Comparison of ENCODE assay signal across 15 cellular contexts in the genomic region with DNA sequence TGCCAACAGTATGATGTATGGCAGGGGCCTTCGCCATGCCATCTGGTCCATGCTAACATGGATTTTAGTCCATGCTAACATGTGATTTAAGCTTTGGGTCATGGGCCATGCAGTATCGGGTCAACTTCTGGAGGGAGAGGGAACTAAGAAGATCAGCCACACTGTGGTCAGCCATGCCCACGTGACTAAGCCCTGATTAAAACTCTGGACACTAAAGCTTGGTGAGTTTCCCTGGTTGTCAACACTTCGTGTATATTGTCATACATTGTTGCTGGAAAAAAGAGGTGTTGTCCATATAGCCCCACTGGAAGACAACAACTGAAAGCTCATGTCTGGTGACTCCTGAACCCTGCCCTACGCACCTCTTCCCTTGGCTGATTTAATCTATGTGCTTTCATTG.
A peak's percentile ranks its signal among the peaks of the same experiment; 100 is the strongest.
DNase-seq lines count a peak whose midpoint lies in the region; ATAC-seq and TF ChIP-seq lines count a peak whose summit lies in the region.
"Had no signal": no experiment of that assay in that cellular context is flagged by ENCODE, and none has a peak within 500 bp of the region (broad histone marks: within the 10 kb centered on the region; RNA-seq: fewer than 3 reads in every experiment).

No MANE protein-coding gene starts in this region.

- H3K4me3 ChIP-seq in coronary artery: no peak overlapping the region
- H3K4me3 ChIP-seq in aorta (ENCODE audit: low read length in 2 of 2): no peak overlapping the region
- H3K4me3 ChIP-seq: GM23248 had no signal

- intact Hi-C loops in Calu3 (cut with micrococcal nuclease; ENCODE audit: unreplicated experiment) (no loop called here), aorta (cut with DNase I) (no loop called here)

- no peaks in the 10 kb centered on the region for H3K36me3 ChIP-seq in aorta (ENCODE audit: control insufficient read depth in 1 of 2, insufficient read depth in 2 of 2, low read length in 1 of 2)

- no peaks in the 10 kb centered on the region for H3K27me3 ChIP-seq in aorta (ENCODE audit: control insufficient read depth in 1 of 2, insufficient read depth in 2 of 2, low read length in 1 of 2)

- H3K27me3 Mint-ChIP-seq in Calu3 (ENCODE audit: unreplicated experiment) (peaks cover 12% of the 10 kb centered on the region), T-helper 17 cell (no peaks in the 10 kb centered on the region)

- CTCF ChIA-PET in Calu3 (lab: Charles Lee): no interaction called here

- H3K9me3 Mint-ChIP-seq in Calu3 (ENCODE audit: low read depth, unreplicated experiment): no peaks in the 10 kb centered on the region
- H3K9me3 Mint-ChIP-seq: CD4-positive, alpha-beta memory T cell had no signal

- H3K36me3 Mint-ChIP-seq in Calu3 (ENCODE audit: insufficient read depth, unreplicated experiment) (no peaks in the 10 kb centered on the region), T-helper 17 cell (ENCODE audit: low read depth) (no peaks in the 10 kb centered on the region)

- no peak for DNase-seq in Calu3
- no peak for DNase-seq in T-helper 17 cell
- DNase-seq in coronary artery (ENCODE audit: low spot score): peak; percentile 24
- no peak for DNase-seq in NCI-H187 (lab: John Stamatoyannopoulos, UW)
- DNase-seq in aorta: no peak
- DNase-seq: C1 segment of cervical spinal cord; CD4-positive, alpha-beta memory T cell; COR-L47; DMS 273 treated with DMSO at 0.1 percent for 48 hours; DMS53; DMS79 treated with DMSO at 0.1 percent for 48 hours; GM23248; H7; HCEC 1CT had no signal

- H3K27ac Mint-ChIP-seq in Calu3 (ENCODE audit: unreplicated experiment) (peak overlapping the region; percentile 22), T-helper 17 cell (peak overlapping the region; percentile 1)
- H3K27ac Mint-ChIP-seq: CD4-positive, alpha-beta memory T cell had no signal

- H3K27ac ChIP-seq in coronary artery (no peak overlapping the region), aorta (ENCODE audit: low read depth in 1 of 2, low read length in 2 of 2) (no peak overlapping the region)
- H3K27ac ChIP-seq: GM23248 had no signal

- H3K9me3 ChIP-seq in T-helper 17 cell (ENCODE audit: control insufficient read depth, low read length, poor library complexity, severe bottlenecking) (no peaks in the 10 kb centered on the region), aorta (ENCODE audit: control insufficient read depth, low read length) (no peaks in the 10 kb centered on the region)

- WGBS in aorta, 2 donors: 65 to 84% methylated on average over 5 of the region's 5 CpGs

- no peaks in the 10 kb centered on the region for H3K4me1 ChIP-seq in aorta (ENCODE audit: control insufficient read depth in 1 of 2, insufficient read depth in 2 of 2, low read length in 2 of 2)

- ATAC-seq in T-helper 17 cell (no peak), HG03571 (IDR thresholded peaks at IDR 0.05; ENCODE audit: unreplicated experiment) (no peak), aorta (ENCODE audit: low FRiP score) (no peak)

- TF ChIP-seq CTCF in Calu3 (IDR thresholded peaks at IDR 0.05; ENCODE audit: unreplicated experiment) (no peak), coronary artery (IDR thresholded peaks at IDR 0.05) (no peak)

- BruUV-seq in Calu3 (replicated peaks; lab: Mats Ljungman, UMichigan): no TSS peak

- no peaks in the 10 kb centered on the region for H3K4me1 Mint-ChIP-seq in Calu3 (ENCODE audit: low read depth, unreplicated experiment)
- peaks cover 14% of the 10 kb centered on the region for H3K4me1 Mint-ChIP-seq in T-helper 17 cell

- H3K4me3 Mint-ChIP-seq in Calu3 (ENCODE audit: low read depth, unreplicated experiment) (no peak overlapping the region), T-helper 17 cell (no peak overlapping the region)
- H3K4me3 Mint-ChIP-seq: CD4-positive, alpha-beta memory T cell had no signal
